ENCODE assay signal across 8 cellular contexts in the genomic region with DNA sequence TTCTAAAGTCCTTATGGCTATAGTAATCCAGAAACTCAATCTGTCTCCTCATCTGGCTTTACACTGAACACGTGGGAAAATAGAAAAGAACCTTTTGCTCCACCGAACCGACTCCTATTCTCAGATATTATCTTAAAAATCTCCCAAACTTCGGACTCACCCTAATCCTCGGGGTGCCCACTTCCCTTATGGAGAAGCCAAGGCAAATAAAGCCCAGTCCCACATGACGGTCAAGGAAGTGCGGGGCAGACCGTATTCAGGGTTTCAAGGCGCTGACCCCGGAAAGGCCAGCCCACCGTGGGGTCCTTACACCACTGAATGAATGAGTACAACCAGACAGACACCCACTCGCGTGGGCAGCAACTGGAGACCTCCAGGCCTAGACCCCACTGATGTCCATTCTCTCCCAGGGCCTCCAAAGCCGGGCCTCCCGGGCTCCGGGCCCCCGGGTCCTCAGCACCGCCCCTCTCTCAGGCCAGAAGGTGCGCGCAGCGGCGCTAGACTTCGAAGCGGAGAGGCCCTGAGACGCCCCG. TPM values are rescaled to one million over a fixed set of nuclear protein-coding genes. Genes with fewer than 3 reads are reported as not detected.
DNase-seq lines count a peak whose midpoint lies in the region; ATAC-seq, FAIRE-seq and TF ChIP-seq lines count a peak whose summit lies in the region.

No MANE protein-coding gene starts in this region.

- TF ChIP-seq CTCF in Caco-2 (IDR thresholded peaks at IDR 0.05; ENCODE audit: insufficient read depth in 1 of 2, low read depth in 1 of 2, low read length in 1 of 2, severe bottlenecking in 1 of 2, unreplicated experiment in 1 of 2): no peak

- CTCF ChIA-PET in Caco-2 (lab: Charles Lee): interaction anchor here (3.3 kb wide), 1 partner anchor 11 kb away, joined by 32 read pairs; the partner anchor contains the start of gene PGAP2

- peaks cover 59% of the 10 kb centered on the region for H3K36me3 Mint-ChIP-seq in Caco-2 (ENCODE audit: insufficient read depth, unreplicated experiment)
- peaks cover 44% of the 10 kb centered on the region for H3K36me3 Mint-ChIP-seq in activated naive CD8-positive, alpha-beta T cell treated with anti-CD3 and anti-CD28 coated beads for 36 hours

- peaks cover 7% of the 10 kb centered on the region for H3K4me1 Mint-ChIP-seq in Caco-2 (ENCODE audit: low read depth, unreplicated experiment)
- peaks cover 41% of the 10 kb centered on the region for H3K4me1 Mint-ChIP-seq in activated naive CD8-positive, alpha-beta T cell treated with anti-CD3 and anti-CD28 coated beads for 36 hours
- peaks cover 50% of the 10 kb centered on the region for H3K4me1 Mint-ChIP-seq in stimulated activated naive CD8-positive, alpha-beta T cell treated with anti-CD3 and anti-CD28 coated beads, Interleukin-15, amount 100 ng/mL, for 72 hours

- POLR2A ChIA-PET in Caco-2 (lab: Charles Lee): interaction anchor here (0.5 to 1.3 kb wide), 3 partner anchors 11 to 15 kb away, joined by 3 to 6 read pairs (median 4); no protein-coding TSS in a partner anchor

- peaks cover 1% of the 10 kb centered on the region; the same call in 1 of the 2 replicates for H3K36me3 ChIP-seq in Caco-2 (ENCODE audit: control insufficient read depth, insufficient read depth, low read length)
- peaks cover 19% of the 10 kb centered on the region for H3K36me3 ChIP-seq in iPS-18a (ENCODE audit: control insufficient read depth, low read depth, low read length)

- H3K4me1 ChIP-seq in Caco-2 (peaks cover 18% of the 10 kb centered on the region), iPS-18a (ENCODE audit: control insufficient read depth, low read depth, low read length) (peaks cover 12% of the 10 kb centered on the region)

- intact Hi-C loops in Caco-2 (cut with micrococcal nuclease; ENCODE audit: unreplicated experiment): loop anchor here (1.0 to 2.0 kb wide), 3 partner anchors 12 to 44 kb away; no protein-coding TSS in a partner anchor

- peak overlapping the region; percentile 91 for H3K9ac ChIP-seq in iPS-18a (ENCODE audit: low read length)

- no peaks in the 10 kb centered on the region for H3K9me3 Mint-ChIP-seq in Caco-2 (ENCODE audit: unreplicated experiment)
- no peaks in the 10 kb centered on the region for H3K9me3 Mint-ChIP-seq in activated naive CD8-positive, alpha-beta T cell treated with anti-CD3 and anti-CD28 coated beads for 36 hours
- H3K9me3 Mint-ChIP-seq in stimulated activated naive CD8-positive, alpha-beta T cell treated with anti-CD3 and anti-CD28 coated beads, Interleukin-15, amount 100 ng/mL, for 72 hours: no peaks in the 10 kb centered on the region

- H3K27me3 Mint-ChIP-seq in Caco-2 (ENCODE audit: insufficient read depth, unreplicated experiment): no peaks in the 10 kb centered on the region
- H3K27me3 Mint-ChIP-seq in activated naive CD8-positive, alpha-beta T cell treated with anti-CD3 and anti-CD28 coated beads for 36 hours: peaks cover 4% of the 10 kb centered on the region
- H3K27me3 Mint-ChIP-seq in stimulated activated naive CD8-positive, alpha-beta T cell treated with anti-CD3 and anti-CD28 coated beads, Interleukin-15, amount 100 ng/mL, for 72 hours: no peaks in the 10 kb centered on the region

- no TSS peak for BruUV-seq in Caco-2 (replicated peaks; lab: Mats Ljungman, UMichigan)

- FAIRE-seq in HTR-8/SVneo (lab: Jason Lieb, UNC): no peak

- H3K27ac ChIP-seq in iPS-18a (ENCODE audit: low read length): peak overlapping the region; percentile 84

- no peaks in the 10 kb centered on the region for H3K9me3 ChIP-seq in Caco-2
- no peaks in the 10 kb centered on the region for H3K9me3 ChIP-seq in iPS-18a (ENCODE audit: control insufficient read depth, low read depth, low read length)

- no peaks in the 10 kb centered on the region for H3K27me3 ChIP-seq in Caco-2 (replicated peaks; ENCODE audit: control insufficient read depth, insufficient read depth, low read length)
- H3K27me3 ChIP-seq in iPS-18a (ENCODE audit: control insufficient read depth, insufficient read depth, low read length): no peaks in the 10 kb centered on the region

- peak overlapping the region; percentile 96 for H3K27ac Mint-ChIP-seq in Caco-2 (ENCODE audit: unreplicated experiment)
- peak overlapping the region; percentile 100 for H3K27ac Mint-ChIP-seq in activated naive CD8-positive, alpha-beta T cell treated with anti-CD3 and anti-CD28 coated beads for 36 hours
- H3K27ac Mint-ChIP-seq in stimulated activated naive CD8-positive, alpha-beta T cell treated with anti-CD3 and anti-CD28 coated beads, Interleukin-15, amount 100 ng/mL, for 72 hours: peak overlapping the region; percentile 92 to 97

- peak; percentile 33 for ATAC-seq in GM21447 (IDR thresholded peaks at IDR 0.05; ENCODE audit: unreplicated experiment)
- ATAC-seq in stimulated activated naive CD8-positive, alpha-beta T cell treated with anti-CD3 and anti-CD28 coated beads, Interleukin-15, amount 100 ng/mL, for 72 hours: peak; percentile 58

- H3K4me3 ChIP-seq in Caco-2 (ENCODE audit: low read depth, low read length) (peak overlapping the region; percentile 59), iPS-18a (ENCODE audit: low read length) (peak overlapping the region; percentile 99)

- H3K4me3 Mint-ChIP-seq in Caco-2 (ENCODE audit: unreplicated experiment): peak overlapping the region; percentile 90
- H3K4me3 Mint-ChIP-seq in activated naive CD8-positive, alpha-beta T cell treated with anti-CD3 and anti-CD28 coated beads for 36 hours: peak overlapping the region; percentile 88
- peak overlapping the region; percentile 95 to 99 for H3K4me3 Mint-ChIP-seq in stimulated activated naive CD8-positive, alpha-beta T cell treated with anti-CD3 and anti-CD28 coated beads, Interleukin-15, amount 100 ng/mL, for 72 hours

- DNase-seq in Caco-2 (peak in 1 of 2 experiments; percentile 71), HTR-8/SVneo (ENCODE audit: insufficient read length, low spot score) (peak; percentile 34), cerebellum (ENCODE audit: low spot score) (no peak)
- DNase-seq in activated naive CD8-positive, alpha-beta T cell treated with anti-CD3 and anti-CD28 coated beads for 36 hours: no peak
- no peak for DNase-seq in stimulated activated naive CD8-positive, alpha-beta T cell treated with anti-CD3 and anti-CD28 coated beads, Interleukin-15, amount 100 ng/mL, for 72 hours
- DNase-seq in activated CD4-positive, alpha-beta T cell treated with anti-CD3 and anti-CD28 coated beads for 4 hours: no peak

RNA-seq across cellular contexts. Expression of gene NUP98, which starts 0.5 kb away (rescaled TPM):
- total RNA-seq in Caco-2 (2022) (146 and 150 TPM in 2 replicates), cerebellum (82.2 TPM)
- 100 to 1,000 TPM in 1 of 2 experiments, 10 to 100 TPM in 1; 98.1 to 115 TPM for total RNA-seq in activated naive CD8-positive, alpha-beta T cell treated with anti-CD3 and anti-CD28 coated beads for 36 hours

RNA-seq across cellular contexts. Expression of gene PGAP2, which starts 11.5 kb away (rescaled TPM):
- 53.6 and 57.9 TPM in 2 replicates for total RNA-seq in Caco-2 (2022)
- total RNA-seq in activated naive CD8-positive, alpha-beta T cell treated with anti-CD3 and anti-CD28 coated beads for 36 hours: 10 to 100 TPM; 35.4 to 35.6 TPM
- 14.7 TPM for total RNA-seq in cerebellum

RNA-seq across cellular contexts. Expression of gene RHOG, which starts 43.9 kb away (rescaled TPM):
- total RNA-seq in Caco-2 (2022) (36.9 and 40.5 TPM in 2 replicates), cerebellum (3.5 TPM)
- 100 to 1,000 TPM; 183 to 190 TPM for total RNA-seq in activated naive CD8-positive, alpha-beta T cell treated with anti-CD3 and anti-CD28 coated beads for 36 hours

RNA-seq across cellular contexts. Expression of gene STIM1, which starts 58.6 kb away (rescaled TPM):
- total RNA-seq in Caco-2 (2022) (54.2 and 55.1 TPM in 2 replicates), cerebellum (25.9 TPM)
- 10 to 100 TPM; 49.4 to 55.4 TPM for total RNA-seq in activated naive CD8-positive, alpha-beta T cell treated with anti-CD3 and anti-CD28 coated beads for 36 hours
